Comparison of ENCODE assay signal across 8 cellular contexts in the genomic region with DNA sequence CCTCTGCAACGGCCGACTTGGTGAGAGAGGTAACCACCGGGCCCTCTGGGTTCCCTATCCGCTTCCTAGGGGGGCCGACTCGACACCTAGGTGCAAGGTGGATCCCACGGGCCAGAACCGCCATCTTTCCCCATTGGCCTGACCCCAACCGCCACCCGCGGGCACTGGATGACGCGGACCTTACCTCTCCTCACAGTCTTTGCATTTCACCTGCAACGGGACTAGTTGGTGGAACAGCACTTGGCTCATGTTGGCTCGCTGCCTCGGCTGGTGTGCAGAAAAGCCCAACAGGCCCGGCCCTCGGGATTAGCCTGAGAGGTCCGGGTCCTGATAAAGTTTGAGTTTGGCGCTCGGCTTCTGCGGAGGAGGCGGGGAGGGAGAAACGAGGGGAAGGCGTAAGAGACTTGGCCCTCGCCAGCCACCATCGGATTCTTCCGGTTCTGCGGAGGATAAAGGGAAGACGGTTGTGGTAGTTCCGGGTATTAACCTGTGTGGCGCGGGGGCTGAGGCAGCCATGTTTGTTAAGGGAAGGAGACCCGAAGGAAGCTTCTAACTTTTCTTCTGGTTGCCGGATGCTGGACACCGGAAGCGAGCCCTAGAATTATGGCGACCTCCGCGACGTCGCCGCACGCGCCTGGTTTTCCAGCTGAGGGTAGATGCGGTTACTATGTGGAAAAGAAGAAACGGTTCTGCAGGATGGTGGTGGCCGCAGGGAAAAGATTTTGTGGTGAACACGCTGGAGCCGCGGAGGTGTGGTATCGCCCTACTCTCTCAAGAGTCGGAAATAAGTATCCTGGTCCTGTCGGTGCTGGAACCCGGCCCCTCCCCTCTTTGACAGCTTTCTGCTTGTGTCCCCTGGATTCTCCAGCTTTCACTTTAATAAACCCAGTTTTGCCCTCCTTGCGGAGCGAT. TPM values are rescaled to one million over a fixed set of nuclear protein-coding genes. Genes with fewer than 3 reads are reported as not detected.
DNase-seq lines count a peak whose midpoint lies in the region; ATAC-seq and TF ChIP-seq lines count a peak whose summit lies in the region.

A gene with protein sequence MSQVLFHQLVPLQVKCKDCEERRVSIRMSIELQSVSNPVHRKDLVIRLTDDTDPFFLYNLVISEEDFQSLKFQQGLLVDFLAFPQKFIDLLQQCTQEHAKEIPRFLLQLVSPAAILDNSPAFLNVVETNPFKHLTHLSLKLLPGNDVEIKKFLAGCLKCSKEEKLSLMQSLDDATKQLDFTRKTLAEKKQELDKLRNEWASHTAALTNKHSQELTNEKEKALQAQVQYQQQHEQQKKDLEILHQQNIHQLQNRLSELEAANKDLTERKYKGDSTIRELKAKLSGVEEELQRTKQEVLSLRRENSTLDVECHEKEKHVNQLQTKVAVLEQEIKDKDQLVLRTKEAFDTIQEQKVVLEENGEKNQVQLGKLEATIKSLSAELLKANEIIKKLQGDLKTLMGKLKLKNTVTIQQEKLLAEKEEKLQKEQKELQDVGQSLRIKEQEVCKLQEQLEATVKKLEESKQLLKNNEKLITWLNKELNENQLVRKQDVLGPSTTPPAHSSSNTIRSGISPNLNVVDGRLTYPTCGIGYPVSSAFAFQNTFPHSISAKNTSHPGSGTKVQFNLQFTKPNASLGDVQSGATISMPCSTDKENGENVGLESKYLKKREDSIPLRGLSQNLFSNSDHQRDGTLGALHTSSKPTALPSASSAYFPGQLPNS (minus strand): TSS at position 365 of the 912 bp plus-strand sequence. CDS start 116 bp downstream, at position 249.
A gene with protein sequence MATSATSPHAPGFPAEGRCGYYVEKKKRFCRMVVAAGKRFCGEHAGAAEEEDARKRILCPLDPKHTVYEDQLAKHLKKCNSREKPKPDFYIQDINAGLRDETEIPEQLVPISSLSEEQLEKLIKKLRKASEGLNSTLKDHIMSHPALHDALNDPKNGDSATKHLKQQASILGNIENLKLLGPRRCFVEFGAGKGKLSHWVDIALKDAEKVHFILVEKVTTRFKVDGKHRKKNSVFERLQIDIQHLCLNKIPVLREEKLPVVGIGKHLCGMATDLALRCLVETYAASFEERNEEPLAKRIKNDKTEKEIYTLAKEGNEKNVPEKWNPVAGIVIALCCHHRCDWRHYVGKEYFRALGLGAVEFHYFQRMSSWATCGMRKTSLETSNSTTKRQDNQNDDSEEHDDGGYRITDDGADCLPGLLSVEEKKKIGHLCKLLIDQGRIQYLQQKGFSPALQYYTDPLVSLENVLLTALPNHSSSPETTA (plus strand): TSS at position 598 of the 912 bp plus-strand sequence. CDS start 6 bp downstream, at position 604.

- ATAC-seq in HG02623 (IDR thresholded peaks at IDR 0.05; ENCODE audit: unreplicated experiment) = peak; percentile 92

- no peaks in the 10 kb centered on the region for H3K9me3 Mint-ChIP-seq in activated naive CD8-positive, alpha-beta T cell (ENCODE audit: low read depth)
- H3K9me3 Mint-ChIP-seq in glutamatergic neuron (ENCODE audit: unreplicated experiment) = peaks cover 4% of the 10 kb centered on the region

- no peaks in the 10 kb centered on the region for H4K20me1 ChIP-seq in osteoblast (ENCODE audit: insufficient read depth, low read length)

- DNase-seq in GM10248 (ENCODE audit: extremely low spot score) (peak; percentile 90), NCI-H1105 (lab: John Stamatoyannopoulos, UW) (peak; percentile 97), SKM-1 treated with dmso at 0.1 percent for 144 hours (lab: John Stamatoyannopoulos, UW; ENCODE audit: unreplicated experiment) (peak; percentile 98), glutamatergic neuron (peak; percentile 93), osteoblast (ENCODE audit: insufficient read length, low spot score, missing footprints) (peak; percentile 91)

- H3K9me3 ChIP-seq in osteoblast (ENCODE audit: low read depth, low read length) (no peaks in the 10 kb centered on the region), thymus (ENCODE audit: control insufficient read depth) (no peaks in the 10 kb centered on the region)

- under 1% methylated on average over 57 of the region's 57 CpGs for WGBS in thymus

- peak within 1 kb of the TSS; percentile 99 for H3K4me3 Mint-ChIP-seq in activated naive CD8-positive, alpha-beta T cell
- H3K4me3 Mint-ChIP-seq in glutamatergic neuron (ENCODE audit: unreplicated experiment) = peak within 1 kb of the TSS; percentile 96

- POLR2A ChIA-PET in GM10248 (lab: Yijun Ruan, JAX) = interaction anchor here (1.1 kb wide), 1 partner anchor 163 kb away, joined by 3 read pairs; a partner anchor contains a TSS

- peak within 1 kb of the TSS; percentile 90 for H3K4me2 ChIP-seq in osteoblast (ENCODE audit: insufficient read depth, low read length)

- H3K36me3 ChIP-seq in osteoblast (ENCODE audit: insufficient read depth, low read length) (peaks cover 11% of the 10 kb centered on the region), thymus (ENCODE audit: control insufficient read depth, insufficient read depth) (peaks cover 8% of the 10 kb centered on the region)

- H3K4me1 Mint-ChIP-seq in activated naive CD8-positive, alpha-beta T cell (ENCODE audit: low read depth) = peaks cover 45% of the 10 kb centered on the region
- no peaks in the 10 kb centered on the region for H3K4me1 Mint-ChIP-seq in glutamatergic neuron (ENCODE audit: low read depth, unreplicated experiment)

- H3K27me3 ChIP-seq in osteoblast (ENCODE audit: insufficient read depth, low read length) (no peaks in the 10 kb centered on the region), thymus (ENCODE audit: control insufficient read depth, insufficient read depth) (no peaks in the 10 kb centered on the region)

- H2AFZ ChIP-seq in osteoblast (ENCODE audit: low read length) = peak within 1 kb of the TSS; percentile 100

- peaks cover 60% of the 10 kb centered on the region for H3K79me2 ChIP-seq in osteoblast (ENCODE audit: insufficient read depth, low read length)

- peak within 1 kb of the TSS; percentile 78 for H3K27ac ChIP-seq in osteoblast (ENCODE audit: low read depth, low read length)
- H3K27ac ChIP-seq in thymus (ENCODE audit: low read depth) = peak within 1 kb of the TSS; percentile 18

- peaks cover 19% of the 10 kb centered on the region for H3K4me1 ChIP-seq in osteoblast (ENCODE audit: insufficient read depth, low read length)
- H3K4me1 ChIP-seq in thymus (ENCODE audit: control insufficient read depth, insufficient read depth, low read length) = peaks cover 15% of the 10 kb centered on the region

- H3K36me3 Mint-ChIP-seq in activated naive CD8-positive, alpha-beta T cell = peaks cover 2% of the 10 kb centered on the region
- H3K36me3 Mint-ChIP-seq in glutamatergic neuron (ENCODE audit: unreplicated experiment) = no peaks in the 10 kb centered on the region

- no peaks in the 10 kb centered on the region for H3K27me3 Mint-ChIP-seq in activated naive CD8-positive, alpha-beta T cell
- peaks cover 3% of the 10 kb centered on the region for H3K27me3 Mint-ChIP-seq in glutamatergic neuron (ENCODE audit: unreplicated experiment)

- no peak for TF ChIP-seq CTCF in GM10248 (IDR thresholded peaks at IDR 0.05; ENCODE audit: control extremely low read depth, extremely low read depth, low read depth, missing control alignments)
- no peak for TF ChIP-seq CTCF in glutamatergic neuron (IDR thresholded peaks at IDR 0.05; ENCODE audit: partially characterized antibody, unreplicated experiment)
- no peak for TF ChIP-seq CTCF in osteoblast (IDR thresholded peaks at IDR 0.05; ENCODE audit: extremely low read depth, low read depth, low read length)

- H3K4me3 ChIP-seq in osteoblast (ENCODE audit: insufficient read depth, low read length) (peak within 1 kb of the TSS; percentile 100), thymus (ENCODE audit: low read length) (peak within 1 kb of the TSS; percentile 65)

- CTCF ChIA-PET in GM10248 (lab: Yijun Ruan, JAX) = interaction anchor here (1.0 kb wide), 1 partner anchor 19 kb away, joined by 4 read pairs; no protein-coding TSS in a partner anchor

- H3K27ac Mint-ChIP-seq in activated naive CD8-positive, alpha-beta T cell = peak within 1 kb of the TSS; percentile 97
- peak within 1 kb of the TSS; percentile 80 for H3K27ac Mint-ChIP-seq in glutamatergic neuron (ENCODE audit: unreplicated experiment)

RNA-seq across cellular contexts. Expression of the first gene that starts in this region (rescaled TPM):
- total RNA-seq in glutamatergic neuron (ENCODE audit: unreplicated experiment) = 4.0 TPM
- total RNA-seq in osteoblast = 2.1 and 2.5 TPM in 2 replicates
- 4.9 TPM for polyA plus RNA-seq in thymus

RNA-seq across cellular contexts. Expression of the second gene that starts in this region (rescaled TPM):
- total RNA-seq in glutamatergic neuron (ENCODE audit: unreplicated experiment) = 11.4 TPM
- 9.7 and 10.9 TPM in 2 replicates for total RNA-seq in osteoblast
- polyA plus RNA-seq in thymus = 24.7 TPM

Comparison
In these comparisons a context has a peak if more than half of its experiments do, and no peak if none do; other contexts are left out.
1. Peak in every context shown above with its lines: DNase-seq, ATAC-seq, H3K4me3 ChIP-seq and H3K27ac ChIP-seq.